ENCODE assay signal across 1 cellular context in genomic region chr2:27322766-27323591, GRCh38.
TF ChIP-seq lines count a peak whose summit lies in the region.

A gene with protein sequence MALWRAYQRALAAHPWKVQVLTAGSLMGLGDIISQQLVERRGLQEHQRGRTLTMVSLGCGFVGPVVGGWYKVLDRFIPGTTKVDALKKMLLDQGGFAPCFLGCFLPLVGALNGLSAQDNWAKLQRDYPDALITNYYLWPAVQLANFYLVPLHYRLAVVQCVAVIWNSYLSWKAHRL (minus strand): TSS chr2:27323097. CDS start chr2:27322517, 580 bp downstream.

TF ChIP-seq in HepG2, 621 proteins besides CTCF, POLR2A, EP300 and RAD21 (continued from another document and continues in another):
- TF ChIP-seq ZNF574 (CRISPR knock-in tag; IDR thresholded peaks at IDR 0.05) (peak; percentile 92), SALL1 (CRISPR knock-in tag; IDR thresholded peaks at IDR 0.05) (peak; percentile 94), ISX (CRISPR knock-in tag; conservative IDR thresholded peaks at IDR 0.05) (peak; percentile 78; the same call in 1 of the 2 replicates), ZBTB8A (CRISPR knock-in tag; IDR thresholded peaks at IDR 0.05; ENCODE audit: borderline replicate concordance, low read depth) (no peak), ZNF235 (CRISPR knock-in tag; IDR thresholded peaks at IDR 0.05; ENCODE audit: borderline replicate concordance) (no peak), ZHX1 (CRISPR knock-in tag; IDR thresholded peaks at IDR 0.05; ENCODE audit: low read depth) (peak; percentile 75; the same call in 1 of the 2 replicates), RORA (CRISPR knock-in tag; IDR thresholded peaks at IDR 0.05) (no peak), ZBTB37 (CRISPR knock-in tag; IDR thresholded peaks at IDR 0.05) (0 out of 2 replicates have a peak, but pooled peaks have one; percentile 30), ZNF816 (CRISPR knock-in tag; IDR thresholded peaks at IDR 0.05; ENCODE audit: borderline replicate concordance) (0 out of 2 replicates have a peak, but pooled peaks have one; percentile 84), GFI1 (CRISPR knock-in tag; IDR thresholded peaks at IDR 0.05; ENCODE audit: borderline replicate concordance) (peak; percentile 55; the same call in 1 of the 2 replicates), KDM4B (CRISPR knock-in tag; IDR thresholded peaks at IDR 0.05) (no peak; the same call in 1 of the 2 replicates), NAIF1 (CRISPR knock-in tag; IDR thresholded peaks at IDR 0.05; ENCODE audit: borderline replicate concordance) (peak; percentile 84), ZNF530 (CRISPR knock-in tag; IDR thresholded peaks at IDR 0.05; ENCODE audit: low read depth) (no peak; the same call in 1 of the 2 replicates), ZNF512 (CRISPR knock-in tag; IDR thresholded peaks at IDR 0.05) (no peak), ERF (CRISPR knock-in tag; IDR thresholded peaks at IDR 0.05) (peak; percentile 90), ARID4A (CRISPR knock-in tag; IDR thresholded peaks at IDR 0.05; ENCODE audit: borderline replicate concordance) (peak; percentile 94), ZNF607 (CRISPR knock-in tag; IDR thresholded peaks at IDR 0.05; ENCODE audit: borderline replicate concordance) (peak; percentile 97), TCF7 (IDR thresholded peaks at IDR 0.05; ENCODE audit: low read depth) (no peak), NR3C1 (CRISPR knock-in tag; IDR thresholded peaks at IDR 0.05) (no peak), ZNF232 (CRISPR knock-in tag; IDR thresholded peaks at IDR 0.05; ENCODE audit: borderline replicate concordance) (no peak), DPF2 (CRISPR knock-in tag; IDR thresholded peaks at IDR 0.05; ENCODE audit: borderline replicate concordance, low read depth) (no peak), ZNF547 (CRISPR knock-in tag; IDR thresholded peaks at IDR 0.05) (peak; percentile 87; the same call in 1 of the 2 replicates), KDM5B (CRISPR knock-in tag; IDR thresholded peaks at IDR 0.05; ENCODE audit: borderline replicate concordance) (peak; percentile 94), ZNF33A (CRISPR knock-in tag; IDR thresholded peaks at IDR 0.05; ENCODE audit: borderline replicate concordance) (no peak), PHF8 (CRISPR knock-in tag; IDR thresholded peaks at IDR 0.05) (peak; percentile 95), ZBED4 (CRISPR knock-in tag; IDR thresholded peaks at IDR 0.05; ENCODE audit: borderline replicate concordance) (peak; percentile 23; the same call in 1 of the 2 replicates), NFKBIZ (CRISPR knock-in tag; IDR thresholded peaks at IDR 0.05) (peak; percentile 76), RBFOX2 (IDR thresholded peaks at IDR 0.05; ENCODE audit: low read depth, low read length) (peak; percentile 86), ZSCAN12 (CRISPR knock-in tag; IDR thresholded peaks at IDR 0.05) (no peak), ZNF652 (CRISPR knock-in tag; IDR thresholded peaks at IDR 0.05; ENCODE audit: borderline replicate concordance, low read depth) (no peak; the same call in 1 of the 2 replicates), SMC3 (IDR thresholded peaks at IDR 0.05; ENCODE audit: low read length) (no peak), ZNF773 (CRISPR knock-in tag; IDR thresholded peaks at IDR 0.05; ENCODE audit: borderline replicate concordance) (no peak), ZNF138 (CRISPR knock-in tag; IDR thresholded peaks at IDR 0.05; ENCODE audit: low read depth) (0 out of 2 replicates have a peak, but pooled peaks have one; percentile 20), PCBP1 (IDR thresholded peaks at IDR 0.05; ENCODE audit: borderline replicate concordance, low read depth, low read length) (peak; percentile 87; the same call in 1 of the 2 replicates), ZNF496 (CRISPR knock-in tag; IDR thresholded peaks at IDR 0.05; ENCODE audit: insufficient replicate concordance) (no peak), SP2 (CRISPR knock-in tag; IDR thresholded peaks at IDR 0.05) (peak; percentile 90), SYNCRIP (IDR thresholded peaks at IDR 0.05; ENCODE audit: insufficient read depth, low read depth, low read length) (no peak), ZNF468 (CRISPR knock-in tag; IDR thresholded peaks at IDR 0.05) (peak; percentile 74; the same call in 1 of the 2 replicates)
- TF ChIP-seq, protein P1, sequence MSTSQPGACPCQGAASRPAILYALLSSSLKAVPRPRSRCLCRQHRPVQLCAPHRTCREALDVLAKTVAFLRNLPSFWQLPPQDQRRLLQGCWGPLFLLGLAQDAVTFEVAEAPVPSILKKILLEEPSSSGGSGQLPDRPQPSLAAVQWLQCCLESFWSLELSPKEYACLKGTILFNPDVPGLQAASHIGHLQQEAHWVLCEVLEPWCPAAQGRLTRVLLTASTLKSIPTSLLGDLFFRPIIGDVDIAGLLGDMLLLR (CRISPR knock-in tag; IDR thresholded peaks at IDR 0.05), result peak; percentile 44
- TF ChIP-seq, protein P2, sequence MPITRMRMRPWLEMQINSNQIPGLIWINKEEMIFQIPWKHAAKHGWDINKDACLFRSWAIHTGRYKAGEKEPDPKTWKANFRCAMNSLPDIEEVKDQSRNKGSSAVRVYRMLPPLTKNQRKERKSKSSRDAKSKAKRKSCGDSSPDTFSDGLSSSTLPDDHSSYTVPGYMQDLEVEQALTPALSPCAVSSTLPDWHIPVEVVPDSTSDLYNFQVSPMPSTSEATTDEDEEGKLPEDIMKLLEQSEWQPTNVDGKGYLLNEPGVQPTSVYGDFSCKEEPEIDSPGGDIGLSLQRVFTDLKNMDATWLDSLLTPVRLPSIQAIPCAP (CRISPR knock-in tag; IDR thresholded peaks at IDR 0.05; ENCODE audit: low read depth), result 0 out of 2 replicates have a peak, but pooled peaks have one; percentile 70
